Comparison of ENCODE assay signal across 24 cellular contexts in the genomic region with DNA sequence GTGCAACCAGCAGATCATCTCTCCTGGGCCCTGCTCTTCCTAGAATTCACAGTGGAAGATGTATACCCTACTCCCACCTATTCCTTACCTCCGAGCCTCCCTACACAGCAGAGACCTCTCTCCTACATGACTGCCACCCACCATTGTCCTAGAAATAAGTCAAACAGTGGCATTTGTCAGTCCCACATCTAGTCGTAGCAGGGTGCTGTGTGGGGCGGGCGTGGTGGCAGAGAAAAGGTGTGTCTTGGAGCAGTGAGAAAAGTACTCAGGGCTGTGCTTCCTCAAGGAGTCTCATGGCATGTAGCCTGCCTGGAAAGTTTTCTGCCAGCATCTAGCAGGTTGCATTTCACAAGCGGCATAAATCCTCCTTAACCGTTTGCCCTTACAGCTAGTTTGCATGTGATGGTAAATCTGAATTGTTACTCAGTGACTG. TPM values are rescaled to one million over a fixed set of nuclear protein-coding genes. Genes with fewer than 3 reads are reported as not detected.
DNase-seq lines count a peak whose midpoint lies in the region; ATAC-seq, FAIRE-seq and TF ChIP-seq lines count a peak whose summit lies in the region.
"Had no signal": no experiment of that assay in that cellular context is flagged by ENCODE, and none has a peak within 500 bp of the region (broad histone marks: within the 10 kb centered on the region; RNA-seq: fewer than 3 reads in every experiment).

No MANE protein-coding gene starts in this region.

- peaks cover 7% of the 10 kb centered on the region for H3K9me3 ChIP-seq in OCI-LY1 (ENCODE audit: low read length)
- H3K9me3 ChIP-seq in mucosa of descending colon, result no peaks in the 10 kb centered on the region
- peaks cover 0 to 18% (median under 1%) of the 10 kb centered on the region in 12 donors for H3K9me3 ChIP-seq in heart left ventricle

- H3K4me3 ChIP-seq in OCI-LY1 (ENCODE audit: low read depth, low read length, poor library complexity, severe bottlenecking) (no peak overlapping the region), mucosa of descending colon (no peak overlapping the region), heart left ventricle (no peak overlapping the region)

- peaks cover 5% of the 10 kb centered on the region; the same call in 1 of the 2 replicates for H3F3A ChIP-seq in OCI-LY1 (ENCODE audit: insufficient read depth, low read length)

- no peak for TF ChIP-seq POLR2A in heart left ventricle (IDR thresholded peaks at IDR 0.05)

- DNase-seq in caudate nucleus (lab: John Stamatoyannopoulos, UW) (peak in 43 of 61 donors; percentile 5 to 93 (median 50)), mucosa of descending colon (peak in 2 of 3 donors; percentile 63 to 70), heart left ventricle (no peak), RCC 7860 (ENCODE audit: low spot score) (no peak)
- DNase-seq in stimulated activated naive B cell treated with anti-CD40 and anti-IgM and Interleukin-4, amounts not matched to agents 10 μg/mL and 1 μg/mL and 100 μg/mL, for 72 hours, result no peak
- DNase-seq: activated CD4-positive, alpha-beta T cell treated with anti-CD3 and anti-CD28 coated beads for 48 hours; activated CD8-positive, alpha-beta memory T cell treated with anti-CD3 and anti-CD28 coated beads, Interleukin-2, amount 10 ng/mL, durations not matched to agents 7 days and 5 days; brain microvascular endothelial cell; EL; hypothalamus; IMR-90; mammary epithelial cell; NCI-H1436 treated with DMSO at 0.1 percent for 48 hours; NCI-H2171 treated with DMSO at 0.1 percent for 48 hours; NCI-H69; stimulated activated CD4-positive, alpha-beta T cell treated with anti-CD3 and anti-CD28 coated beads, Interleukin-2, amount 100 ng/mL, for 24 hours; T-helper 1 cell had no signal

- H3K27me3 ChIP-seq in OCI-LY1 (ENCODE audit: insufficient read depth, low read length) (no peaks in the 10 kb centered on the region), heart left ventricle (no peaks in the 10 kb centered on the region)
- H3K27me3 ChIP-seq: brain microvascular endothelial cell had no signal

- H3K4me2 ChIP-seq in OCI-LY1 (ENCODE audit: low read length), result peak overlapping the region; percentile 43

- no peaks in the 10 kb centered on the region for H3K79me2 ChIP-seq in OCI-LY1 (ENCODE audit: insufficient read depth, low read length)

- no peaks in the 10 kb centered on the region for H4K20me1 ChIP-seq in OCI-LY1 (ENCODE audit: insufficient read depth, low read length)

- WGBS in heart left ventricle, 4 donors, result 83 to 94% (median 85%) methylated on average over 6 of the region's 6 CpGs

- H3K36me3 ChIP-seq in OCI-LY1 (ENCODE audit: insufficient read depth, low read length) (peaks cover 16% of the 10 kb centered on the region), mucosa of descending colon (ENCODE audit: low read depth) (no peaks in the 10 kb centered on the region), heart left ventricle (no peaks in the 10 kb centered on the region)
- H3K36me3 ChIP-seq: brain microvascular endothelial cell had no signal

- H3K9me2 ChIP-seq in OCI-LY1 (ENCODE audit: low read depth, low read length), result no peaks in the 10 kb centered on the region

- peaks cover 34 to 62% of the 10 kb centered on the region in 2 donors for H3K4me1 Mint-ChIP-seq in stimulated activated naive B cell treated with anti-CD40 and anti-IgM and Interleukin-4, amounts not matched to agents 10 μg/mL and 1 μg/mL and 100 μg/mL, for 72 hours

- H3K4me1 ChIP-seq in OCI-LY1 (ENCODE audit: insufficient read depth, low read length, severe bottlenecking) (peaks cover 70% of the 10 kb centered on the region), mucosa of descending colon (ENCODE audit: low read depth) (no peaks in the 10 kb centered on the region), heart left ventricle (peaks cover 0 to 26% (median 5%) of the 10 kb centered on the region in 12 donors)

- H3K27ac Mint-ChIP-seq in stimulated activated naive B cell treated with anti-CD40 and anti-IgM and Interleukin-4, amounts not matched to agents 10 μg/mL and 1 μg/mL and 100 μg/mL, for 72 hours, result peak overlapping the region; percentile 73
- H3K27ac Mint-ChIP-seq: activated CD8-positive, alpha-beta memory T cell treated with anti-CD3 and anti-CD28 coated beads, Interleukin-2, amount 10 ng/mL, durations not matched to agents 7 days and 5 days; activated T-helper 2 cell treated with anti-CD3 and anti-CD28 coated beads, Interferon-gamma antibody, Interleukin-2, Interleukin-4, amounts not matched to agents 10 μg/mL and 5 μg/mL and 100 μg/mL, durations not matched to agents 14 hours and 24 hours and 36 hours; dendritic cell treated with granulocyte-macrophage colony-stimulating factor and Interleukin-4, amounts not matched to agents 40 ng/mL and 50 ng/mL, for 4 days; stimulated activated naive CD8-positive, alpha-beta T cell treated with anti-CD3 and anti-CD28 coated beads, Interleukin-15, Interleukin-2, amounts not matched to agents 100 ng/mL and 50 ng/mL, for 24 hours had no signal

- peaks cover 19 to 31% of the 10 kb centered on the region in 2 donors for H3K36me3 Mint-ChIP-seq in stimulated activated naive B cell treated with anti-CD40 and anti-IgM and Interleukin-4, amounts not matched to agents 10 μg/mL and 1 μg/mL and 100 μg/mL, for 72 hours

- H3K27ac ChIP-seq in OCI-LY1 (ENCODE audit: low read depth, low read length, poor library complexity, severe bottlenecking) (peak overlapping the region; percentile 97), caudate nucleus (ENCODE audit: low read depth, low read length) (no peak overlapping the region), heart left ventricle (no peak overlapping the region)
- H3K27ac ChIP-seq: brain microvascular endothelial cell had no signal

- ATAC-seq in mucosa of descending colon (peak; percentile 88), heart left ventricle (no peak), GM18517 (IDR thresholded peaks at IDR 0.05; ENCODE audit: unreplicated experiment) (no peak), HG02970 (IDR thresholded peaks at IDR 0.05; ENCODE audit: low FRiP score, unreplicated experiment) (no peak)
- ATAC-seq in stimulated activated naive B cell treated with anti-CD40 and anti-IgM and Interleukin-4, amounts not matched to agents 10 μg/mL and 1 μg/mL and 100 μg/mL, for 72 hours (replicated peaks), result no peak
- ATAC-seq: activated CD8-positive, alpha-beta memory T cell treated with anti-CD3 and anti-CD28 coated beads, Interleukin-2, amount 10 ng/mL, durations not matched to agents 7 days and 5 days had no signal

- peak overlapping the region; percentile 46 for H3K9ac ChIP-seq in OCI-LY1 (ENCODE audit: low read length)

- peaks cover 8 to 26% of the 10 kb centered on the region in 2 donors for H3K27me3 Mint-ChIP-seq in stimulated activated naive B cell treated with anti-CD40 and anti-IgM and Interleukin-4, amounts not matched to agents 10 μg/mL and 1 μg/mL and 100 μg/mL, for 72 hours
- H3K27me3 Mint-ChIP-seq: dendritic cell treated with granulocyte-macrophage colony-stimulating factor and Interleukin-4, amounts not matched to agents 40 ng/mL and 50 ng/mL, for 4 days; stimulated activated naive CD8-positive, alpha-beta T cell treated with anti-CD3 and anti-CD28 coated beads, Interleukin-15, Interleukin-2, amounts not matched to agents 100 ng/mL and 50 ng/mL, for 24 hours had no signal

- H3K9me3 Mint-ChIP-seq in stimulated activated naive B cell treated with anti-CD40 and anti-IgM and Interleukin-4, amounts not matched to agents 10 μg/mL and 1 μg/mL and 100 μg/mL, for 72 hours, result peaks cover 0 to 1% of the 10 kb centered on the region in 2 donors
- H3K9me3 Mint-ChIP-seq: activated T-helper 2 cell treated with anti-CD3 and anti-CD28 coated beads, Interferon-gamma antibody, Interleukin-2, Interleukin-4, amounts not matched to agents 10 μg/mL and 5 μg/mL and 100 μg/mL, durations not matched to agents 14 hours and 24 hours and 36 hours; dendritic cell treated with granulocyte-macrophage colony-stimulating factor and Interleukin-4, amounts not matched to agents 40 ng/mL and 50 ng/mL, for 4 days; stimulated activated naive CD8-positive, alpha-beta T cell treated with anti-CD3 and anti-CD28 coated beads, Interleukin-15, Interleukin-2, amounts not matched to agents 100 ng/mL and 50 ng/mL, for 24 hours had no signal

- TF ChIP-seq CTCF in OCI-LY1 (IDR thresholded peaks at IDR 0.05; ENCODE audit: low read length) (no peak), mucosa of descending colon (IDR thresholded peaks at IDR 0.05) (no peak), heart left ventricle (IDR thresholded peaks at IDR 0.05) (no peak)

- peak overlapping the region in 1 of 2 donors; percentile 39 for H3K4me3 Mint-ChIP-seq in stimulated activated naive B cell treated with anti-CD40 and anti-IgM and Interleukin-4, amounts not matched to agents 10 μg/mL and 1 μg/mL and 100 μg/mL, for 72 hours
- H3K4me3 Mint-ChIP-seq: activated CD8-positive, alpha-beta memory T cell treated with anti-CD3 and anti-CD28 coated beads, Interleukin-2, amount 10 ng/mL, durations not matched to agents 7 days and 5 days; dendritic cell treated with granulocyte-macrophage colony-stimulating factor and Interleukin-4, amounts not matched to agents 40 ng/mL and 50 ng/mL, for 4 days; stimulated activated naive CD8-positive, alpha-beta T cell treated with anti-CD3 and anti-CD28 coated beads, Interleukin-15, Interleukin-2, amounts not matched to agents 100 ng/mL and 50 ng/mL, for 24 hours had no signal

- no peak for FAIRE-seq in RCC 7860 (lab: Jason Lieb, UNC)
- FAIRE-seq: islet of Langerhans had no signal

- H2AFZ ChIP-seq in OCI-LY1 (ENCODE audit: low read length), result no peak overlapping the region

- intact Hi-C loops in mucosa of descending colon (cut with DNase I, micrococcal nuclease) (no loop called here), heart left ventricle (cut with DNase I) (no loop called here)

RNA-seq across cellular contexts. Expression of a gene that starts 59.4 kb away (rescaled TPM):
- 10 to 100 TPM in 2 of 3 donors, 1 to 10 TPM in 1; 3.8 to 45.8 (median 12.3) TPM for total RNA-seq in mucosa of descending colon
- total RNA-seq in heart left ventricle, result 10 to 100 TPM; 11.9 to 95.2 (median 22.0) TPM
- 1 to 10 TPM; 5.3 to 7.3 TPM for polyA plus RNA-seq in heart left ventricle
- polyA plus RNA-seq: mammary epithelial cell had no signal

Comparison
In these comparisons a context has a peak if more than half of its experiments do, and no peak if none do; other contexts are left out.
1. DNase-seq: peak in caudate nucleus (43 of 61) and mucosa of descending colon (2 of 3); none in stimulated activated naive B cell treated with anti-CD40 and anti-IgM and Interleukin-4, amounts not matched to agents 10 μg/mL and 1 μg/mL and 100 μg/mL, for 72 hours (single experiment), heart left ventricle (0 of 5) and RCC 7860 (single experiment).